Comparison of ENCODE assay signal across 8 cellular contexts in the genomic region with DNA sequence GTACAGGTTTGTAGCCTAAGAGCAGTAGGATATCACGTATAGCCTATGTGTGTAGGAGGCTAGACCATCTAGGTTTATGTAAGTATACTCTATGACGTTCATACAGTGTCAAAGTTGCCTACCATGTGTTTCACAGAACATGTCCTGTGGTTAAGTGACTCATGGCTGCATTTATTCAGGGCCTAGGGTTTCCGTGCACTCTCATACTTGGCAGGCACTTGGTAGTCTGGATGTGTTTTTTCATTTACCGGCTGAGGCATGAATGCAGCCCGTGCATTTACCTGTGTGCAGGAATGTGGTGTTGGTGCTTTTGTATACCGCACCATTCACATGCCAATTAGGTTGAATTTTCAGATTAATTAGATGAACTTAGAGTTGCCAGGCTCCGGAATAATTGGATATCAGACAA. TPM values are rescaled to one million over a fixed set of nuclear protein-coding genes. Genes with fewer than 3 reads are reported as not detected.
A peak's percentile ranks its signal among the peaks of the same experiment; 100 is the strongest.
DNase-seq lines count a peak whose midpoint lies in the region; ATAC-seq lines count a peak whose summit lies in the region.

No MANE protein-coding gene starts in this region.

- peak overlapping the region; percentile 76 for H3K27ac Mint-ChIP-seq in activated CD8-positive, alpha-beta memory T cell treated with anti-CD3 and anti-CD28 coated beads, Interleukin-2, amount 10 ng/mL, durations not matched to agents 7 days and 5 days
- H3K27ac Mint-ChIP-seq in T-cell = peak overlapping the region; percentile 76 to 77

- H3K9me3 Mint-ChIP-seq in activated CD8-positive, alpha-beta memory T cell treated with anti-CD3 and anti-CD28 coated beads, Interleukin-2, amount 10 ng/mL, durations not matched to agents 7 days and 5 days (ENCODE audit: low read depth) = no peaks in the 10 kb centered on the region
- H3K9me3 Mint-ChIP-seq in T-cell = no peaks in the 10 kb centered on the region

- H3K27me3 Mint-ChIP-seq in activated CD8-positive, alpha-beta memory T cell treated with anti-CD3 and anti-CD28 coated beads, Interleukin-2, amount 10 ng/mL, durations not matched to agents 7 days and 5 days = peaks cover 22% of the 10 kb centered on the region
- H3K27me3 Mint-ChIP-seq in T-cell = peaks cover 13 to 25% of the 10 kb centered on the region in 2 donors

- H3K4me1 Mint-ChIP-seq in activated CD8-positive, alpha-beta memory T cell treated with anti-CD3 and anti-CD28 coated beads, Interleukin-2, amount 10 ng/mL, durations not matched to agents 7 days and 5 days = peaks cover 18% of the 10 kb centered on the region
- peaks cover 0 to 15% (median 13%) of the 10 kb centered on the region in 3 donors for H3K4me1 Mint-ChIP-seq in T-cell

- CTCF ChIA-PET in activated CD8-positive, alpha-beta memory T cell treated with anti-CD3 and anti-CD28 coated beads, Interleukin-2, amount 10 ng/mL, durations not matched to agents 7 days and 5 days (lab: Charles Lee) = interaction anchor here (1.1 kb wide), 1 partner anchor 8 kb away, joined by 7 read pairs; no protein-coding TSS in a partner anchor
- CTCF ChIA-PET in T-cell (lab: Charles Lee) = interaction anchor here in 1 of 2 donors (1.0 kb wide), 1 partner anchor 18 kb away, joined by 7 read pairs; no protein-coding TSS in a partner anchor

- no peaks in the 10 kb centered on the region for H3K36me3 Mint-ChIP-seq in activated CD8-positive, alpha-beta memory T cell treated with anti-CD3 and anti-CD28 coated beads, Interleukin-2, amount 10 ng/mL, durations not matched to agents 7 days and 5 days
- H3K36me3 Mint-ChIP-seq in T-cell = no peaks in the 10 kb centered on the region

- no peak overlapping the region for H3K4me3 Mint-ChIP-seq in activated CD8-positive, alpha-beta memory T cell treated with anti-CD3 and anti-CD28 coated beads, Interleukin-2, amount 10 ng/mL, durations not matched to agents 7 days and 5 days
- H3K4me3 Mint-ChIP-seq in T-cell = no peak overlapping the region

- POLR2A ChIA-PET in T-cell (lab: Charles Lee) = no interaction called here

- peak; percentile 77 for DNase-seq in activated CD8-positive, alpha-beta memory T cell treated with anti-CD3 and anti-CD28 coated beads, Interleukin-2, amount 10 ng/mL, durations not matched to agents 7 days and 5 days
- DNase-seq in activated CD8-positive, alpha-beta memory T cell treated with anti-CD3 and anti-CD28 coated beads, Interleukin-2, amount 50 U/mL, for 48 hours = no peak
- DNase-seq in T-cell (peak in 21 of 34 experiments; percentile 2 to 47 (median 20)), dermis blood vessel endothelial cell (peak; percentile 79), NCI-H1105 (lab: John Stamatoyannopoulos, UW) (no peak), NCI-H526 treated with DMSO at 0.1 percent for 48 hours (lab: John Stamatoyannopoulos, UW) (no peak), midbrain (lab: John Stamatoyannopoulos, UW) (no peak)
- DNase-seq in stimulated activated CD4-positive, alpha-beta T cell treated with anti-CD3 and anti-CD28 coated beads, Interleukin-4, amount 100 ng/mL, for 24 hours = peak; percentile 61

- peak; percentile 100 for ATAC-seq in activated CD8-positive, alpha-beta memory T cell treated with anti-CD3 and anti-CD28 coated beads, Interleukin-2, amount 10 ng/mL, durations not matched to agents 7 days and 5 days
- peak; percentile 85 to 98 (median 91) for ATAC-seq in T-cell (replicated peaks in 1 of 4)

RNA-seq across cellular contexts. Expression of gene MYL12B, which starts 43.4 kb away (rescaled TPM):
- total RNA-seq in activated CD8-positive, alpha-beta memory T cell treated with anti-CD3 and anti-CD28 coated beads, Interleukin-2, amount 10 ng/mL, durations not matched to agents 7 days and 5 days = 100 to 1,000 TPM; 313 to 322 TPM
- 100 to 1,000 TPM; 159 to 241 (median 206) TPM for total RNA-seq in T-cell
- total RNA-seq in dermis blood vessel endothelial cell = 607 and 828 TPM in 2 replicates

RNA-seq across cellular contexts. Expression of gene MYL12A, which starts 57.8 kb away (rescaled TPM):
- total RNA-seq in activated CD8-positive, alpha-beta memory T cell treated with anti-CD3 and anti-CD28 coated beads, Interleukin-2, amount 10 ng/mL, durations not matched to agents 7 days and 5 days = 100 to 1,000 TPM; 722 to 787 TPM
- 100 to 1,000 TPM; 390 to 456 (median 437) TPM for total RNA-seq in T-cell
- total RNA-seq in dermis blood vessel endothelial cell = 781 and 1,396 TPM in 2 replicates

Comparison
In these comparisons a context has a peak if more than half of its experiments do, and no peak if none do; other contexts are left out.
1. DNase-seq: peak in activated CD8-positive, alpha-beta memory T cell treated with anti-CD3 and anti-CD28 coated beads, Interleukin-2, amount 10 ng/mL, durations not matched to agents 7 days and 5 days (single experiment), T-cell (21 of 34), dermis blood vessel endothelial cell (single experiment) and stimulated activated CD4-positive, alpha-beta T cell treated with anti-CD3 and anti-CD28 coated beads, Interleukin-4, amount 100 ng/mL, for 24 hours (single experiment); none in activated CD8-positive, alpha-beta memory T cell treated with anti-CD3 and anti-CD28 coated beads, Interleukin-2, amount 50 U/mL, for 48 hours (single experiment), NCI-H1105 (single experiment), NCI-H526 treated with DMSO at 0.1 percent for 48 hours (single experiment) and midbrain (single experiment).